ENCODE assay signal across 16 cellular contexts in the genomic region with DNA sequence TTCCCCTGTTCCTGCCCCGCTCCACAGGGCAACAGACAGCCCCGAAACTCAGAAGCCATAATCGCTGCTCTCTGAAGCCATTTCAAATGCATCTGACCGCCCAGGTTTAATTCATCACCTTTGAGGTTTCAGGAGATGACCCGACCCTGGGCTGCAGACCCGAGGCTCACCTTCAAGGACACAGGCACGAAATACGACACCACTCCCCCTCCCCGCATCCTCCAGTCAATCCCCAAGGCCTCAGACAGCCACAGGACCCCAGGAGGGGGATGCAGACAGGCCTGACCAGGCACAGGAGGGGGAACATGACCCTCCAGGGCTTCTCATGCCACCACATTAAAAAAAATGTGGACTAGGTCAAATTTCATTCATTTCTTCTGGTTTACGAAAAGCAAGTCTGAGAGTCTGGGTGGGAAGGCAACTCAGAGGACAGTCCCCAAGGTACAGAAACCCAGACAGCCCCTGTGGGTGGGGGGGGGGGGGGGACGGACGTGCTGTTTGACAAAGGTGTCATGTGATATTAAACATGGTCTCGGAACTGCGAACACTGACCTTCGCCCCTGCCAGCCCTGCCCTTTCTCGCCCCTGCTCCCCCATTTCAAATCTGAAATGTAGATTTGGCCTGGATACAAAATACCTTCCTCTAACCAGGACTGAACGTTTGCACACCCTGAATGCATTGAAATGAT.
DNase-seq lines count a peak whose midpoint lies in the region; TF ChIP-seq lines count a peak whose summit lies in the region.
"Had no signal": no experiment of that assay in that cellular context is flagged by ENCODE, and none has a peak within 500 bp of the region (broad histone marks: within the 10 kb centered on the region; RNA-seq: fewer than 3 reads in every experiment).

No MANE protein-coding gene starts in this region.

- no peak overlapping the region for H2AK5ac ChIP-seq in mesendoderm (ENCODE audit: low read length)

- H3K27ac ChIP-seq in cardiac muscle cell = peak overlapping the region; percentile 54
- no peak overlapping the region for H3K27ac ChIP-seq in endodermal cell (ENCODE audit: low read depth, low read length)
- H3K27ac ChIP-seq in mesendoderm (ENCODE audit: low read depth, low read length) = no peak overlapping the region
- H3K27ac ChIP-seq: 22Rv1, C4-2B, KMS-11, SK-N-MC had no signal

- H2BK5ac ChIP-seq in mesendoderm (ENCODE audit: low read length) = peak overlapping the region; percentile 9

- H4K5ac ChIP-seq in mesendoderm (ENCODE audit: low read length) = no peak overlapping the region

- H3K27me3 Mint-ChIP-seq in endodermal cell (ENCODE audit: insufficient read depth) (peaks cover 32% of the 10 kb centered on the region), type B pancreatic cell (peaks cover 13% of the 10 kb centered on the region)
- no peaks in the 10 kb centered on the region for H3K27me3 Mint-ChIP-seq in activated T-cell treated with anti-CD3 and anti-CD28 coated beads, Interleukin-2, amount 50 U/mL, for 24 hours

- H3K36me3 Mint-ChIP-seq in endodermal cell (ENCODE audit: low read depth) (no peaks in the 10 kb centered on the region), type B pancreatic cell (peaks cover 4% of the 10 kb centered on the region)
- H3K36me3 Mint-ChIP-seq in activated T-cell treated with anti-CD3 and anti-CD28 coated beads, Interleukin-2, amount 50 U/mL, for 24 hours (ENCODE audit: low read depth) = no peaks in the 10 kb centered on the region

- H3K4me3 ChIP-seq in cardiac muscle cell (no peak overlapping the region), endodermal cell (ENCODE audit: low read length) (no peak overlapping the region), mesendoderm (ENCODE audit: low read length) (no peak overlapping the region)
- H3K4me3 ChIP-seq: MG63, SK-N-MC had no signal

- H3K4me3 Mint-ChIP-seq in endodermal cell (no peak overlapping the region), type B pancreatic cell (no peak overlapping the region)
- H3K4me3 Mint-ChIP-seq in activated T-cell treated with anti-CD3 and anti-CD28 coated beads, Interleukin-2, amount 50 U/mL, for 24 hours = no peak overlapping the region

- H3K9me3 Mint-ChIP-seq in endodermal cell (peaks cover 4% of the 10 kb centered on the region), type B pancreatic cell (peaks cover 5% of the 10 kb centered on the region)
- H3K9me3 Mint-ChIP-seq in activated T-cell treated with anti-CD3 and anti-CD28 coated beads, Interleukin-2, amount 50 U/mL, for 24 hours = no peaks in the 10 kb centered on the region

- H3K79me2 ChIP-seq in mesendoderm (ENCODE audit: control insufficient read depth, insufficient read depth, low read length) = no peaks in the 10 kb centered on the region

- H3K4me1 ChIP-seq in cardiac muscle cell (ENCODE audit: low read depth) = peaks cover 39% of the 10 kb centered on the region
- H3K4me1 ChIP-seq in endodermal cell (ENCODE audit: control insufficient read depth, insufficient read depth, low read length) = peaks cover 9% of the 10 kb centered on the region
- H3K4me1 ChIP-seq in mesendoderm (ENCODE audit: control insufficient read depth, low read depth, low read length) = peaks cover 11% of the 10 kb centered on the region

- no peaks in the 10 kb centered on the region for H3K9me3 ChIP-seq in cardiac muscle cell (ENCODE audit: low read depth)
- H3K9me3 ChIP-seq in endodermal cell (ENCODE audit: control insufficient read depth, low read length) = peaks cover 7% of the 10 kb centered on the region

- H3K27me3 ChIP-seq in cardiac muscle cell (no peaks in the 10 kb centered on the region), endodermal cell (ENCODE audit: control insufficient read depth, insufficient read depth, low read length, poor library complexity, severe bottlenecking) (peaks cover 26% of the 10 kb centered on the region), mesendoderm (ENCODE audit: insufficient read depth, low read length, poor library complexity) (no peaks in the 10 kb centered on the region)
- H3K27me3 ChIP-seq: MG63 had no signal

- no peak overlapping the region for H4K8ac ChIP-seq in mesendoderm (ENCODE audit: low read depth, low read length)

- DNase-seq in cardiac muscle cell (ENCODE audit: low read depth in 1 of 2, low spot score in 1 of 2) = peak in 1 of 2 donors; percentile 46
- no peak for DNase-seq in cardiac septum (ENCODE audit: low spot score)
- peak; percentile 84 for DNase-seq in endodermal cell
- peak; percentile 55 for DNase-seq in mesendoderm
- DNase-seq in Ammon's horn (ENCODE audit: low spot score) = no peak
- no peak for DNase-seq in type B pancreatic cell (ENCODE audit: extremely low spot score, unreplicated experiment)
- DNase-seq in DMS79 (lab: John Stamatoyannopoulos, UW) = no peak
- DNase-seq in activated T-cell treated with anti-CD3 and anti-CD28 coated beads, Interleukin-2, amount 50 U/mL, for 24 hours = no peak
- DNase-seq: DMS153, MG63, NCI-H1092 treated with DMSO at 0.1 percent for 48 hours, NCI-H187 had no signal

- H3K18ac ChIP-seq in mesendoderm (ENCODE audit: low read length) = peak overlapping the region; percentile 51

- no peaks in the 10 kb centered on the region for H3K36me3 ChIP-seq in cardiac muscle cell
- no peaks in the 10 kb centered on the region for H3K36me3 ChIP-seq in endodermal cell (ENCODE audit: control insufficient read depth, insufficient read depth, low read length)
- no peaks in the 10 kb centered on the region for H3K36me3 ChIP-seq in mesendoderm (ENCODE audit: control insufficient read depth, insufficient read depth, low read length)
- H3K36me3 ChIP-seq: MG63 had no signal

- no peak overlapping the region for H3K23ac ChIP-seq in mesendoderm (ENCODE audit: low read length)

- H3K79me1 ChIP-seq in mesendoderm (ENCODE audit: low read length) = no peaks in the 10 kb centered on the region

- no peak overlapping the region for H3K9ac ChIP-seq in endodermal cell (ENCODE audit: extremely low read depth, low read length, poor library complexity, severe bottlenecking)
- H3K9ac ChIP-seq in mesendoderm (ENCODE audit: low read length) = no peak overlapping the region
- H3K9ac ChIP-seq: KMS-11 had no signal

- H3K4me1 Mint-ChIP-seq in endodermal cell = peaks cover 31% of the 10 kb centered on the region
- H3K4me1 Mint-ChIP-seq in type B pancreatic cell (ENCODE audit: unreplicated experiment) = peaks cover 42% of the 10 kb centered on the region
- no peaks in the 10 kb centered on the region for H3K4me1 Mint-ChIP-seq in activated T-cell treated with anti-CD3 and anti-CD28 coated beads, Interleukin-2, amount 50 U/mL, for 24 hours (ENCODE audit: low read depth)

- H3K27ac Mint-ChIP-seq in endodermal cell (no peak overlapping the region), type B pancreatic cell (no peak overlapping the region)
- no peak overlapping the region for H3K27ac Mint-ChIP-seq in activated T-cell treated with anti-CD3 and anti-CD28 coated beads, Interleukin-2, amount 50 U/mL, for 24 hours

- intact Hi-C loops in cardiac septum (cut with DNase I) = no loop called here

- peak overlapping the region; percentile 20 for H2BK120ac ChIP-seq in mesendoderm (ENCODE audit: low read depth, low read length)

- no peak overlapping the region for H2BK15ac ChIP-seq in mesendoderm (replicated peaks; ENCODE audit: low read depth)

- WGBS in endodermal cell (ENCODE audit: insufficient coverage in 1 of 2, insufficient read length in 1 of 2), 2 experiments = 59 to 62% methylated on average over 8 to 15 of the region's 17 CpGs
- no CpG with 5 or more reads among the region's 17 CpGs for WGBS in mesendoderm (ENCODE audit: extremely low coverage, insufficient coverage, low lambda C conversion rate)

- TF ChIP-seq CTCF in cardiac muscle cell (IDR thresholded peaks at IDR 0.05; ENCODE audit: low read depth, low read length) (no peak), endodermal cell (conservative IDR thresholded peaks at IDR 0.05) (no peak), type B pancreatic cell (conservative IDR thresholded peaks at IDR 0.05) (no peak)

- H3K56ac ChIP-seq in mesendoderm (ENCODE audit: low read length) = peak overlapping the region; percentile 66

- H3K4me2 ChIP-seq in mesendoderm (ENCODE audit: low read length) = no peak overlapping the region
- H3K4me2 ChIP-seq: KMS-11 had no signal

- no peak overlapping the region for H3K4ac ChIP-seq in mesendoderm (ENCODE audit: low read depth, low read length)

Comparison
In these comparisons a context has a peak if more than half of its experiments do, and no peak if none do; other contexts are left out.
1. DNase-seq: peak in endodermal cell (single experiment) and mesendoderm (single experiment); none in cardiac septum (single experiment), Ammon's horn (single experiment), type B pancreatic cell (single experiment), DMS79 (single experiment) and activated T-cell treated with anti-CD3 and anti-CD28 coated beads, Interleukin-2, amount 50 U/mL, for 24 hours (single experiment).